In genomic region chr7:149130572-149131198, GRCh38 we compare ENCODE assay signal across 20 cellular contexts.
"Had no signal": no experiment of that assay in that cellular context is flagged by ENCODE, and none has a peak within 500 bp of the region (broad histone marks: within the 10 kb centered on the region; RNA-seq: fewer than 3 reads in every experiment).

No MANE protein-coding gene starts in this region.

- H3K9me3 ChIP-seq: neutrophil, pancreas, thoracic aorta had no signal

- H3K27me3 ChIP-seq: foreskin keratinocyte, neutrophil, pancreas, sigmoid colon, upper lobe of left lung had no signal

- H3K36me3 ChIP-seq: pancreas had no signal

- H3K4me3 ChIP-seq: pancreas, sigmoid colon, thoracic aorta, upper lobe of left lung had no signal

- FAIRE-seq: islet of Langerhans, pancreas had no signal

- ATAC-seq: effector memory CD8-positive, alpha-beta T cell; foreskin keratinocyte; left cardiac atrium; naive thymus-derived CD8-positive, alpha-beta T cell; pancreas; stimulated activated memory B cell treated with anti-CD40 and anti-IgM and Interleukin-4, amounts not matched to agents 10 μg/mL and 1 μg/mL and 100 μg/mL, for 72 hours had no signal

- H3K27ac ChIP-seq: epithelial cell of prostate, foreskin keratinocyte, neutrophil, pancreas, sigmoid colon, thoracic aorta, upper lobe of left lung had no signal

- DNase-seq: activated CD4-positive, alpha-beta T cell treated with anti-CD3 and anti-CD28 coated beads, Interleukin-2, amount 10 ng/mL, durations not matched to agents 7 days and 5 days; activated naive CD4-positive, alpha-beta T cell; activated T-cell treated with anti-CD3 and anti-CD28 coated beads for 4 hours; caudate nucleus; effector memory CD8-positive, alpha-beta T cell; foreskin keratinocyte; glutamatergic neuron; hippocampal formation; left cardiac atrium; naive thymus-derived CD8-positive, alpha-beta T cell; pancreas; sigmoid colon; stimulated activated CD4-positive, alpha-beta T cell treated with anti-CD3 and anti-CD28 coated beads, Interleukin-4, amount 100 ng/mL, for 4 hours; T1000; upper lobe of left lung had no signal

- H3K4me1 ChIP-seq: foreskin keratinocyte had no signal
